12 cellular contexts compared by ENCODE assay signal in the genomic region with DNA sequence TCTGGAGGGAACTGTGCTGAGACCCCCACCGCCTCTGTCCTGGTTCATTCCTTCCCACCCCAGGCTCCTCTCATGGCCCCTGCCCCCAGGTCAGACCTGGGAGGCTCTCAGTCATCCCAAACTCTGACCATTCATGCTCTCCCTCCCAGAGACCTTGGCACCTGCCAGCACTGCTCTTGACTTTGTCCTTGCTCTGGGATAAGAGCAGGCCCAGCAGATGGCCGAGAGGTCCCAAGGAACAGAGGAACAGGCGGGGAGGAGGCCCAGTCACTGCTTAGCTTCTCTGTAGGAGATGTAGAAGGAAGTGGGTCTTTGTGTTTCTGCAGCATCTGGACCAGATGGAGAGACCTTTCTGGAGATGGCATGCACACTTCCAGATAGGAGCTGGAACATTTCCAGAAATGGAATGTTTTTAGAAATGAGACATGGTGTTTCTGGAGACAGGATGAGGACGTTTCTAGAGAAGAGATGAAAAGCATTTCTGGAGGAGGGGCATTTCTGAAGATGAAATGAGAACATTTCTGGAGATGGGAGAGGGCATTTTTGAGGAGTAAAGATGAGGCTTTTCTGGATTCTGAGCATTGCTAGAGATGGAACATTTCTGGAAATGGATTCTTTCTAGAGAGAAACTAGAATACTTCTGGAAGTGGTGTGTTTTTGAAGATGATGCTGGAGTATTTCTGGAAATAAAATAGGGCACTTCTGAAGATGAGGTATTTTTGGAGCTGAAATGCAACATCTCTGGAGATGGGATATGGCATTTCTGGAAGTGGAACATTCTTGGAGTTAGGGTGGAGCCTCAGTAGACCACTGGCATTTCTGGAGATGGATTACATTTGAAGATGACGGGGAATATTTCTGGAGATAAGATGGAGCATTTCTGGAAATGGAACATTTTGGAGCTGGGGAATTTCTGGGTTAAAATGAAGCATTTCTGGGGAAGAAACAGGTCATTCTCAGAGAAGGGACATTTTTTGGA. TPM values are rescaled to one million over a fixed set of nuclear protein-coding genes. Genes with fewer than 3 reads are reported as not detected.
DNase-seq lines count a peak whose midpoint lies in the region; ATAC-seq, FAIRE-seq and TF ChIP-seq lines count a peak whose summit lies in the region.
"Had no signal": no experiment of that assay in that cellular context is flagged by ENCODE, and none has a peak within 500 bp of the region (broad histone marks: within the 10 kb centered on the region; RNA-seq: fewer than 3 reads in every experiment).

No MANE protein-coding gene starts in this region.

- DNase-seq in EL, result peak; percentile 45
- DNase-seq in K562 (ENCODE audit: extremely low read depth in 1 of 4, low spot score in 3 of 4), result no peak
- DNase-seq in naive thymus-derived CD8-positive, alpha-beta T cell, result no peak
- no peak for DNase-seq in GF-D8 (lab: John Stamatoyannopoulos, UW)
- DNase-seq: NCI-H2029 treated with DMSO at 0.1 percent for 48 hours; stimulated activated CD4-positive, alpha-beta T cell treated with anti-CD3 and anti-CD28 coated beads, Interleukin-1b, Interleukin-23, amount 100 ng/mL, for 48 hours had no signal

- no peak for FAIRE-seq in K562 (lab: Jason Lieb, UNC)

- H3K9me1 ChIP-seq in K562 (ENCODE audit: control insufficient read depth, insufficient read depth, low read length), result no peaks in the 10 kb centered on the region

- peak overlapping the region; percentile 97 for H3K4me2 ChIP-seq in BLaER1
- no peak overlapping the region for H3K4me2 ChIP-seq in K562 (ENCODE audit: insufficient read depth, low read length)

- no peaks in the 10 kb centered on the region for H3K27me3 Mint-ChIP-seq in naive thymus-derived CD8-positive, alpha-beta T cell

- H3K27ac ChIP-seq in BLaER1 (peak overlapping the region; percentile 91), K562 (ENCODE audit: extremely low read depth, low read depth, low read length) (no peak overlapping the region)

- H4K20me1 ChIP-seq in BLaER1 (peaks cover 93% of the 10 kb centered on the region), K562 (replicated peaks; ENCODE audit: control insufficient read depth, insufficient read depth, low read length) (no peaks in the 10 kb centered on the region; the same call in 1 of the 2 replicates)

- H3K4me3 Mint-ChIP-seq in naive thymus-derived CD8-positive, alpha-beta T cell, result peak overlapping the region in 8 of 10 donors; percentile 4 to 71 (median 48)
- H3K4me3 Mint-ChIP-seq: CD14-positive monocyte had no signal

- H3K27me3 ChIP-seq in BLaER1 (no peaks in the 10 kb centered on the region), K562 (ENCODE audit: control insufficient read depth in 2 of 2, insufficient read depth in 2 of 2, low read length in 2 of 2) (no peaks in the 10 kb centered on the region)
- H3K27me3 ChIP-seq: adrenal gland had no signal

- intact Hi-C loops in K562 (cut with micrococcal nuclease), result no loop called here

- peaks cover 0 to 14% (median 0%) of the 10 kb centered on the region in 3 donors for H3K36me3 Mint-ChIP-seq in naive thymus-derived CD8-positive, alpha-beta T cell

- ATAC-seq in K562 (no peak), HG03442 (IDR thresholded peaks at IDR 0.05; ENCODE audit: unreplicated experiment) (no peak), GM18502 (IDR thresholded peaks at IDR 0.05; ENCODE audit: poor library complexity, unreplicated experiment) (no peak)
- ATAC-seq in naive thymus-derived CD8-positive, alpha-beta T cell, result no peak

- peaks cover 17% of the 10 kb centered on the region; the same call in 2 of the 3 replicates for H3K79me2 ChIP-seq in K562 (ENCODE audit: control insufficient read depth, insufficient read depth, low read length)

- H3K4me1 ChIP-seq in BLaER1 (peaks cover 97% of the 10 kb centered on the region), K562 (replicated peaks in 1 of 2; ENCODE audit: control insufficient read depth in 2 of 2, insufficient read depth in 2 of 2, low read length in 2 of 2) (peaks cover 13 to 21% of the 10 kb centered on the region in 2 experiments; a peak in 4 of 5 replicates)

- no peaks in the 10 kb centered on the region for H3K9me3 Mint-ChIP-seq in naive thymus-derived CD8-positive, alpha-beta T cell

- TF ChIP-seq EP300 in K562 (IDR thresholded peaks at IDR 0.05; ENCODE audit: low read length), result no peak

- peaks cover 43 to 72% (median 58%) of the 10 kb centered on the region in 4 donors for H3K4me1 Mint-ChIP-seq in naive thymus-derived CD8-positive, alpha-beta T cell

- no peak for TF ChIP-seq CTCF in K562 (IDR thresholded peaks at IDR 0.05 in 2 of 3, conservative IDR thresholded peaks at IDR 0.05 in 1 of 3; ENCODE audit: insufficient read depth in 2 of 3, low read depth in 1 of 3, low read length in 3 of 3)

- H3K9ac ChIP-seq in BLaER1 (peak overlapping the region; percentile 72), K562 (ENCODE audit: insufficient read depth in 1 of 2, low read depth in 2 of 2, low read length in 2 of 2) (no peak overlapping the region)

- WGBS in K562 (ENCODE audit: insufficient coverage, low coverage, missing lambda C conversion rate), result 62% methylated on average over 5 of the region's 5 CpGs

- no peak for TF ChIP-seq RAD21 in K562 (CRISPR knock-in tag; conservative IDR thresholded peaks at IDR 0.05 in 1 of 2, IDR thresholded peaks at IDR 0.05 in 1 of 2)

- no TSS peak for BruUV-seq in K562 (replicated peaks; lab: Mats Ljungman, UMichigan)

- peaks cover 24% of the 10 kb centered on the region for H3K36me3 ChIP-seq in BLaER1
- no peaks in the 10 kb centered on the region for H3K36me3 ChIP-seq in K562 (ENCODE audit: control insufficient read depth, insufficient read depth, low read length)
- H3K36me3 ChIP-seq: adrenal gland, prostate gland had no signal

- no peak overlapping the region for H2AFZ ChIP-seq in K562 (ENCODE audit: low read depth, low read length)

- TF ChIP-seq POLR2A in K562 (conservative IDR thresholded peaks at IDR 0.05), result no peak

- POLR2A ChIA-PET in K562 (lab: Yijun Ruan, JAX), result interaction anchor here (0.6 kb wide), 1 partner anchor 1973 kb away, joined by 5 read pairs; no protein-coding TSS in a partner anchor
- POLR2A ChIA-PET in naive thymus-derived CD8-positive, alpha-beta T cell (lab: Charles Lee), result interaction anchor here (0.7 to 1.6 kb wide), 4 partner anchors 9 to 21 kb away, joined by 3 to 12 read pairs (median 4); no protein-coding TSS in a partner anchor

- H3K4me3 ChIP-seq in BLaER1 (no peak overlapping the region; the same call in 1 of the 2 replicates), K562 (no peak overlapping the region)
- H3K4me3 ChIP-seq: adrenal gland, prostate gland had no signal

- H3K9me3 ChIP-seq in BLaER1 (no peaks in the 10 kb centered on the region), K562 (replicated peaks; ENCODE audit: control insufficient read depth, insufficient read depth, low read depth, low read length) (no peaks in the 10 kb centered on the region)
- H3K9me3 ChIP-seq: adrenal gland, prostate gland had no signal

- CTCF ChIA-PET in K562 (lab: Yijun Ruan, JAX; ENCODE audit: low intra/inter-chr PET ratio), result no interaction called here

- H3K27ac Mint-ChIP-seq in naive thymus-derived CD8-positive, alpha-beta T cell, result peak overlapping the region; percentile 57 to 94 (median 86)

- in situ Hi-C loops in K562 (cut with MboI), result no loop called here

TF ChIP-seq in K562, 482 proteins besides CTCF, POLR2A, EP300 and RAD21:
- TF ChIP-seq MCM7 (IDR thresholded peaks at IDR 0.05), result no peak
- TF ChIP-seq YBX1 (IDR thresholded peaks at IDR 0.05), result 0 out of 2 replicates have a peak, but pooled peaks have one; percentile 31
- TF ChIP-seq, protein P1, sequence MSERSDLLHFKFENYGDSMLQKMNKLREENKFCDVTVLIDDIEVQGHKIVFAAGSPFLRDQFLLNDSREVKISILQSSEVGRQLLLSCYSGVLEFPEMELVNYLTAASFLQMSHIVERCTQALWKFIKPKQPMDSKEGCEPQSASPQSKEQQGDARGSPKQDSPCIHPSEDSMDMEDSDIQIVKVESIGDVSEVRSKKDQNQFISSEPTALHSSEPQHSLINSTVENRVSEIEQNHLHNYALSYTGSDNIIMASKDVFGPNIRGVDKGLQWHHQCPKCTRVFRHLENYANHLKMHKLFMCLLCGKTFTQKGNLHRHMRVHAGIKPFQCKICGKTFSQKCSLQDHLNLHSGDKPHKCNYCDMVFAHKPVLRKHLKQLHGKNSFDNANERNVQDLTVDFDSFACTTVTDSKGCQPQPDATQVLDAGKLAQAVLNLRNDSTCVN (CRISPR knock-in tag; IDR thresholded peaks at IDR 0.05), result no peak
- TF ChIP-seq ARNT (IDR thresholded peaks at IDR 0.05), result peak in 1 of 2 experiments; percentile 100; a peak in 2 of 4 replicates

RNA-seq across cellular contexts. Expression of a gene that starts 55.2 kb away (rescaled TPM):
- total RNA-seq in K562 (2011; cell fraction: chromatin; rRNA removed; ENCODE audit: low replicate concordance), result 33.0 and 41.0 TPM in 2 replicates
- total RNA-seq in K562 (2011; cell fraction: nucleolus; rRNA removed), result 18.6 and 19.2 TPM in 2 replicates
- 22.3 and 33.5 TPM in 2 replicates for total RNA-seq in K562 (2011; cell fraction: nucleoplasm; rRNA removed)
- total RNA-seq in K562 (2014; rRNA removed), result 5.5 and 10.0 TPM in 2 replicates
- total RNA-seq in K562 (2014; rRNA removed; fragmentation: Illumina TruSeq; extraction: Trizol), result 5.1 and 5.5 TPM in 2 replicates
- total RNA-seq in K562 (2015; rRNA removed; fragmentation: Illumina TruSeq; extraction: Trizol), result 6.6 and 6.8 TPM in 2 replicates
- 19.9 and 20.4 TPM in 2 replicates for total RNA-seq in K562 (2021)
- 3.7 and 3.8 TPM in 2 replicates for polyA plus RNA-seq in K562 (2011; rRNA removed)
- 2.2 and 3.1 TPM in 2 replicates for polyA plus RNA-seq in K562 (2011; cell fraction: cytosol; rRNA removed)
- 7.1 and 11.1 TPM in 2 replicates for polyA plus RNA-seq in K562 (2011; cell fraction: nucleus; rRNA removed)
- polyA plus RNA-seq in K562 (2012), result 8.0 and 9.8 TPM in 2 replicates
- polyA plus RNA-seq in K562 (2014; fragmentation: Illumina TruSeq; extraction: Trizol), result 6.6 and 8.6 TPM in 2 replicates
- 1 to 10 TPM in 1 of 2 experiments, under 1 TPM in 1; 0.68 to 1.5 TPM for polyA plus RNA-seq in K562 (2014; fragmentation: Nextera tagmentation; extraction: Ambion mirVana)
- polyA plus RNA-seq in K562 (2014; rRNA removed), result 10.0 and 11.9 TPM in 2 replicates
- 2.4 and 3.1 TPM in 2 replicates for polyA minus RNA-seq in K562 (2011; rRNA and poly(A)+ RNA removed)
- 5.2 and 6.3 TPM in 2 replicates for polyA minus RNA-seq in K562 (2011; cell fraction: cytosol; rRNA and poly(A)+ RNA removed)
- 3.5 and 4.8 TPM in 2 replicates for polyA minus RNA-seq in K562 (2011; cell fraction: nucleus; rRNA and poly(A)+ RNA removed)
- 10 to 100 TPM; 33.8 to 35.2 TPM for total RNA-seq in naive thymus-derived CD8-positive, alpha-beta T cell
- 1 to 10 TPM; 1.5 to 4.0 (median 2.3) TPM for polyA plus RNA-seq in naive thymus-derived CD8-positive, alpha-beta T cell
